Comparison of ENCODE assay signal across 10 cellular contexts in genomic region chr5:10030219-10030831, GRCh38.
DNase-seq lines count a peak whose midpoint lies in the region; ATAC-seq and TF ChIP-seq lines count a peak whose summit lies in the region.
"Had no signal": no experiment of that assay in that cellular context is flagged by ENCODE, and none has a peak within 500 bp of the region (broad histone marks: within the 10 kb centered on the region; RNA-seq: fewer than 3 reads in every experiment).

No MANE protein-coding gene starts in this region.

- H4K20me1 ChIP-seq in SK-N-SH (ENCODE audit: insufficient read depth) = no peaks in the 10 kb centered on the region

- no peak overlapping the region for H3K4me2 ChIP-seq in SK-N-SH

- no peak overlapping the region for H3K27ac Mint-ChIP-seq in stimulated activated memory B cell treated with anti-CD40 and anti-IgM and Interleukin-4, amounts not matched to agents 10 μg/mL and 1 μg/mL and 100 μg/mL, for 72 hours
- no peak overlapping the region for H3K27ac Mint-ChIP-seq in activated CD8-positive, alpha-beta memory T cell treated with anti-CD3 and anti-CD28 coated beads, Interleukin-2, amount 10 ng/mL, durations not matched to agents 7 days and 5 days
- H3K27ac Mint-ChIP-seq: activated naive CD4-positive, alpha-beta T cell treated with anti-CD3 and anti-CD28 coated beads, Interleukin-2, amount 50 U/mL, for 24 hours had no signal

- no peak overlapping the region for H3K9ac ChIP-seq in SK-N-SH

- H3K27me3 ChIP-seq in SK-N-SH (ENCODE audit: insufficient read depth) (no peaks in the 10 kb centered on the region), iPS DF 6.9 (ENCODE audit: control insufficient read depth, insufficient read depth, low read length) (no peaks in the 10 kb centered on the region)

- POLR2A ChIA-PET in SK-N-SH (lab: Yijun Ruan, JAX) = no interaction called here

- 17% methylated on average over 1 of the region's 2 CpGs for WGBS in SK-N-SH (ENCODE audit: low lambda C conversion rate)
- no CpG with 5 or more reads among the region's 2 CpGs for WGBS in iPS DF 6.9 (ENCODE audit: insufficient coverage, insufficient read length)

- no peaks in the 10 kb centered on the region for H3K27me3 Mint-ChIP-seq in stimulated activated memory B cell treated with anti-CD40 and anti-IgM and Interleukin-4, amounts not matched to agents 10 μg/mL and 1 μg/mL and 100 μg/mL, for 72 hours
- H3K27me3 Mint-ChIP-seq in activated CD8-positive, alpha-beta memory T cell treated with anti-CD3 and anti-CD28 coated beads, Interleukin-2, amount 10 ng/mL, durations not matched to agents 7 days and 5 days = no peaks in the 10 kb centered on the region

- no peaks in the 10 kb centered on the region; a peak in 1 of 4 replicates for H3K4me1 ChIP-seq in SK-N-SH (ENCODE audit: control insufficient read depth in 1 of 2, insufficient read depth in 2 of 2, low read depth in 1 of 2, low read length in 1 of 2)
- H3K4me1 ChIP-seq in iPS DF 6.9 (ENCODE audit: control insufficient read depth, insufficient read depth, low read length) = no peaks in the 10 kb centered on the region

- no peak overlapping the region for H2AFZ ChIP-seq in SK-N-SH (ENCODE audit: low read depth)

- no peaks in the 10 kb centered on the region for H3K36me3 Mint-ChIP-seq in stimulated activated memory B cell treated with anti-CD40 and anti-IgM and Interleukin-4, amounts not matched to agents 10 μg/mL and 1 μg/mL and 100 μg/mL, for 72 hours
- H3K36me3 Mint-ChIP-seq in activated CD8-positive, alpha-beta memory T cell treated with anti-CD3 and anti-CD28 coated beads, Interleukin-2, amount 10 ng/mL, durations not matched to agents 7 days and 5 days = no peaks in the 10 kb centered on the region
- H3K36me3 Mint-ChIP-seq: activated naive CD4-positive, alpha-beta T cell treated with anti-CD3 and anti-CD28 coated beads, Interleukin-2, amount 50 U/mL, for 24 hours had no signal

- H3K36me3 ChIP-seq in SK-N-SH (replicated peaks in 1 of 2; ENCODE audit: control insufficient read depth in 1 of 2, insufficient read depth in 2 of 2, low read length in 1 of 2) (no peaks in the 10 kb centered on the region), iPS DF 6.9 (ENCODE audit: control insufficient read depth, insufficient read depth, low read length) (no peaks in the 10 kb centered on the region)

- CTCF ChIA-PET in SK-N-SH (lab: Yijun Ruan, JAX) = interaction anchor here (1.1 kb wide), 1 partner anchor 317 kb away, joined by 3 read pairs; no protein-coding TSS in a partner anchor
- CTCF ChIA-PET in activated CD8-positive, alpha-beta memory T cell treated with anti-CD3 and anti-CD28 coated beads, Interleukin-2, amount 10 ng/mL, durations not matched to agents 7 days and 5 days (lab: Charles Lee) = no interaction called here

- TF ChIP-seq EP300 in SK-N-SH (IDR thresholded peaks at IDR 0.05; ENCODE audit: borderline replicate concordance in 1 of 2, low read depth in 1 of 2, low read length in 1 of 2) = no peak

- peaks cover 11% of the 10 kb centered on the region for H3K9me3 Mint-ChIP-seq in stimulated activated memory B cell treated with anti-CD40 and anti-IgM and Interleukin-4, amounts not matched to agents 10 μg/mL and 1 μg/mL and 100 μg/mL, for 72 hours
- H3K9me3 Mint-ChIP-seq in activated CD8-positive, alpha-beta memory T cell treated with anti-CD3 and anti-CD28 coated beads, Interleukin-2, amount 10 ng/mL, durations not matched to agents 7 days and 5 days (ENCODE audit: low read depth) = no peaks in the 10 kb centered on the region

- no peak overlapping the region for H3K4me3 Mint-ChIP-seq in stimulated activated memory B cell treated with anti-CD40 and anti-IgM and Interleukin-4, amounts not matched to agents 10 μg/mL and 1 μg/mL and 100 μg/mL, for 72 hours
- no peak overlapping the region for H3K4me3 Mint-ChIP-seq in activated CD8-positive, alpha-beta memory T cell treated with anti-CD3 and anti-CD28 coated beads, Interleukin-2, amount 10 ng/mL, durations not matched to agents 7 days and 5 days
- H3K4me3 Mint-ChIP-seq: activated naive CD4-positive, alpha-beta T cell treated with anti-CD3 and anti-CD28 coated beads, Interleukin-2, amount 50 U/mL, for 24 hours had no signal

- TF ChIP-seq RAD21 in SK-N-SH (IDR thresholded peaks at IDR 0.05; ENCODE audit: low read length) = peak; percentile 47

- no peaks in the 10 kb centered on the region for H3K4me1 Mint-ChIP-seq in stimulated activated memory B cell treated with anti-CD40 and anti-IgM and Interleukin-4, amounts not matched to agents 10 μg/mL and 1 μg/mL and 100 μg/mL, for 72 hours
- no peaks in the 10 kb centered on the region for H3K4me1 Mint-ChIP-seq in activated CD8-positive, alpha-beta memory T cell treated with anti-CD3 and anti-CD28 coated beads, Interleukin-2, amount 10 ng/mL, durations not matched to agents 7 days and 5 days
- H3K4me1 Mint-ChIP-seq: activated naive CD4-positive, alpha-beta T cell treated with anti-CD3 and anti-CD28 coated beads, Interleukin-2, amount 50 U/mL, for 24 hours had no signal

- H3K9me3 ChIP-seq in SK-N-SH (no peaks in the 10 kb centered on the region), iPS DF 6.9 (ENCODE audit: control insufficient read depth, insufficient read depth, low read length) (no peaks in the 10 kb centered on the region)

- H3K9me2 ChIP-seq in SK-N-SH = no peaks in the 10 kb centered on the region

- H3F3A ChIP-seq in SK-N-SH (replicated peaks; ENCODE audit: insufficient read depth) = no peaks in the 10 kb centered on the region

- H3K4me3 ChIP-seq in SK-N-SH (ENCODE audit: low read depth in 2 of 2, low read length in 1 of 2) (no peak overlapping the region), iPS DF 6.9 (ENCODE audit: low read length) (no peak overlapping the region)

- ATAC-seq in stimulated activated memory B cell treated with anti-CD40 and anti-IgM and Interleukin-4, amounts not matched to agents 10 μg/mL and 1 μg/mL and 100 μg/mL, for 72 hours = no peak
- ATAC-seq in GM21529 (IDR thresholded peaks at IDR 0.05; ENCODE audit: unreplicated experiment) (no peak), HG02970 (IDR thresholded peaks at IDR 0.05; ENCODE audit: low FRiP score, unreplicated experiment) (no peak)
- ATAC-seq in activated CD8-positive, alpha-beta memory T cell treated with anti-CD3 and anti-CD28 coated beads, Interleukin-2, amount 10 ng/mL, durations not matched to agents 7 days and 5 days = no peak

- H3K27ac ChIP-seq in SK-N-SH (ENCODE audit: low read depth in 2 of 2, low read length in 1 of 2) (no peak overlapping the region), iPS DF 6.9 (ENCODE audit: low read length) (no peak overlapping the region)

- H3K79me2 ChIP-seq in SK-N-SH (ENCODE audit: insufficient read depth) = no peaks in the 10 kb centered on the region

- DNase-seq in AG08395 (ENCODE audit: low spot score) (peak; percentile 2), H4 (ENCODE audit: low spot score) (peak; percentile 31), SK-N-SH (no peak), iPS DF 6.9 (ENCODE audit: low read depth, low spot score) (peak; percentile 61)
- DNase-seq in activated CD8-positive, alpha-beta memory T cell treated with anti-CD3 and anti-CD28 coated beads, Interleukin-2, amount 10 ng/mL, durations not matched to agents 7 days and 5 days = no peak
- DNase-seq: NCI-H2227 treated with DMSO at 0.1 percent for 48 hours had no signal

- TF ChIP-seq CTCF in SK-N-SH (IDR thresholded peaks at IDR 0.05) = peak; percentile 34

TF ChIP-seq in SK-N-SH, 30 proteins besides CTCF, POLR2A, EP300 and RAD21 (continues in another document):
- TF ChIP-seq GATA2 (CRISPR knock-in tag; IDR thresholded peaks at IDR 0.05) (no peak), TAF1 (IDR thresholded peaks at IDR 0.05; ENCODE audit: borderline replicate concordance, low read depth, low read length) (no peak), TEAD4 (IDR thresholded peaks at IDR 0.05; ENCODE audit: borderline replicate concordance, insufficient read depth) (no peak), MEF2A (IDR thresholded peaks at IDR 0.05; ENCODE audit: borderline replicate concordance, low read depth) (no peak), USF1 (IDR thresholded peaks at IDR 0.05; ENCODE audit: borderline replicate concordance, low read depth) (no peak), RFX5 (IDR thresholded peaks at IDR 0.05; ENCODE audit: low read length) (no peak), NRF1 (IDR thresholded peaks at IDR 0.05; ENCODE audit: low read depth, low read length) (no peak), RXRA (IDR thresholded peaks at IDR 0.05; ENCODE audit: borderline replicate concordance, low read depth) (no peak), RCOR1 (IDR thresholded peaks at IDR 0.05; ENCODE audit: low read length) (no peak), ZBTB33 (IDR thresholded peaks at IDR 0.05; ENCODE audit: borderline replicate concordance, low read depth) (no peak), SIN3A (IDR thresholded peaks at IDR 0.05; ENCODE audit: borderline replicate concordance, low read depth, low read length) (no peak), SMC3 (IDR thresholded peaks at IDR 0.05; ENCODE audit: low read depth, low read length) (no peak)

Comparison
In these comparisons a context has a peak if more than half of its experiments do, and no peak if none do; other contexts are left out.
1. DNase-seq: peak in AG08395 (single experiment), H4 (single experiment) and iPS DF 6.9 (single experiment); none in SK-N-SH (single experiment) and activated CD8-positive, alpha-beta memory T cell treated with anti-CD3 and anti-CD28 coated beads, Interleukin-2, amount 10 ng/mL, durations not matched to agents 7 days and 5 days (single experiment).